In the genomic region with DNA sequence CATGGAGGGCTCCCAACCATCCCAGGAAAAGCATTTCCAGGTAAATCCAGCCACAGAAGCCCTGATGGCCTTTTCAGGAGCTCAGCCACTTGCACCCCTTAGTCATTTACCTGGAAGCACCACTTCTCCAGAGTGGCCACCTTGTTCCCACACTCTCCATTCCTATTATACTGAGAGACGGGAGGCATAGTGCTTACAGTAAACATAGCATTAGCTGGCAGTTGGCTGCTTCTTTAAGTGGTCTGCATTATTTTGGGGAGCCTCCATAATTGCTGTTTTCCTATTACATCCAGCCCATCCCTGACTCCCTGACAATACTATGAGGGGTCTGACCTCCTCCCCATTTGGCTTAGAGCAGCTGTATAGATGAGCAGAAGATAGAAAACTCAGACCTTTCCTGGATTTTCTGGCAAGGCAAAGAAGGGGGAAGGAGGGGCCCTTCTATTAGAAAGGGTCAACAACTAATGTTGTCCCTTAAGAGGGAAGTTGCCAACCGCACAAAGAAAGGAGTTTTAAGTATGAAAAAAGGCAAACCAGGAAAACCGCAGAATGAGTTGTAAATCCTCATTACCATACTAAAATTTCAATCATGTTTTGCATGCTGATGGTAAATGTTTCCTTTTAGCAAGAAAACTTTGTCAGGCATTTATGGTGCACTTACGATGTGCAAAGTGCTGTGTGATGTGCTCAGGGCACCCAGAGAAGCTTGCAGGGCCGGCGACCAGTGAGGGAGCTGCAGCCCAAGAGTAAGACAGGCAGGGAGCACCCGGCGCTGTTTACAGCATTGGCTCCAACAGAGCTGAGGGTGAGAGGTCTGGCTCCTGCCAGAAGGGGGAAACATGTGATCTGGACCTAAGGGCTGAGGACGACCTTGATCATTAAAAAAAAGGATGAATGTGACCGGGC, we compare ENCODE assay signal across 8 cellular contexts.
A peak's percentile ranks its signal among the peaks of the same experiment; 100 is the strongest.
DNase-seq lines count a peak whose midpoint lies in the region; ATAC-seq, FAIRE-seq and TF ChIP-seq lines count a peak whose summit lies in the region.

No MANE protein-coding gene starts in this region.

- H3K4me3 Mint-ChIP-seq in activated T-helper 2 cell treated with anti-CD3 and anti-CD28 coated beads, Interferon-gamma antibody, Interleukin-2, Interleukin-4, amounts not matched to agents 10 μg/mL and 5 μg/mL and 100 μg/mL, durations not matched to agents 14 hours and 24 hours and 36 hours (ENCODE audit: low read depth) = no peak overlapping the region

- no peaks in the 10 kb centered on the region for H3K36me3 Mint-ChIP-seq in activated T-helper 2 cell treated with anti-CD3 and anti-CD28 coated beads, Interferon-gamma antibody, Interleukin-2, Interleukin-4, amounts not matched to agents 10 μg/mL and 5 μg/mL and 100 μg/mL, durations not matched to agents 14 hours and 24 hours and 36 hours (ENCODE audit: low read depth)

- peak; percentile 76 for FAIRE-seq in H54 (lab: Jason Lieb, UNC)

- TF ChIP-seq POLR2A in H54 (IDR thresholded peaks at IDR 0.05; ENCODE audit: low read depth, low read length) = no peak

- ATAC-seq in left cardiac atrium (peak; percentile 81 to 86), sciatic nerve (peak; percentile 92)

- no peaks in the 10 kb centered on the region for H3K27me3 Mint-ChIP-seq in activated T-helper 2 cell treated with anti-CD3 and anti-CD28 coated beads, Interferon-gamma antibody, Interleukin-2, Interleukin-4, amounts not matched to agents 10 μg/mL and 5 μg/mL and 100 μg/mL, durations not matched to agents 14 hours and 24 hours and 36 hours (ENCODE audit: low read depth)

- in situ Hi-C loops in SK-MEL-5 (cut with HindIII; ENCODE audit: low pct_unique_long_range_greater_than_20kb, low sequenced_read_pairs) = no loop called here

- H3K27ac Mint-ChIP-seq in activated T-helper 2 cell treated with anti-CD3 and anti-CD28 coated beads, Interferon-gamma antibody, Interleukin-2, Interleukin-4, amounts not matched to agents 10 μg/mL and 5 μg/mL and 100 μg/mL, durations not matched to agents 14 hours and 24 hours and 36 hours = no peak overlapping the region

- intact Hi-C loops in left cardiac atrium (cut with DNase I) (no loop called here), sciatic nerve (cut with DNase I) (no loop called here)
- intact Hi-C loops in activated T-helper 2 cell treated with anti-CD3 and anti-CD28 coated beads, Interferon-gamma antibody, Interleukin-2, Interleukin-4, amounts not matched to agents 10 μg/mL and 5 μg/mL and 100 μg/mL, durations not matched to agents 14 hours and 24 hours and 36 hours (cut with micrococcal nuclease) = no loop called here

- H3K9me3 Mint-ChIP-seq in activated T-helper 2 cell treated with anti-CD3 and anti-CD28 coated beads, Interferon-gamma antibody, Interleukin-2, Interleukin-4, amounts not matched to agents 10 μg/mL and 5 μg/mL and 100 μg/mL, durations not matched to agents 14 hours and 24 hours and 36 hours = no peaks in the 10 kb centered on the region

- no peaks in the 10 kb centered on the region for H3K4me1 Mint-ChIP-seq in activated T-helper 2 cell treated with anti-CD3 and anti-CD28 coated beads, Interferon-gamma antibody, Interleukin-2, Interleukin-4, amounts not matched to agents 10 μg/mL and 5 μg/mL and 100 μg/mL, durations not matched to agents 14 hours and 24 hours and 36 hours (ENCODE audit: low read depth)

- DNase-seq in H54 (ENCODE audit: insufficient read length, low spot score) (no peak), SK-MEL-5 (ENCODE audit: low read depth, low spot score) (peak; percentile 66), left cardiac atrium (no peak), sciatic nerve (ENCODE audit: low spot score) (no peak), NCI-H1092 (lab: John Stamatoyannopoulos, UW) (no peak)
- DNase-seq in stimulated activated CD4-positive, alpha-beta T cell treated with anti-CD3 and anti-CD28 coated beads, Interleukin-2, amount 100 ng/mL, for 24 hours = no peak
- DNase-seq in activated CD4-positive, CD25-positive, alpha-beta regulatory T cell treated with anti-CD3 and anti-CD28 coated beads, Interleukin-2, amount 50 U/mL, for 72 hours = no peak
- no peak for DNase-seq in activated T-helper 2 cell treated with anti-CD3 and anti-CD28 coated beads, Interferon-gamma antibody, Interleukin-2, Interleukin-4, amounts not matched to agents 10 μg/mL and 5 μg/mL and 100 μg/mL, durations not matched to agents 14 hours and 24 hours and 36 hours (ENCODE audit: low spot score)
